ENCODE assay signal across 9 cellular contexts in genomic region chr6:151808331-151809241, GRCh38. TPM values are rescaled to one million over a fixed set of nuclear protein-coding genes. Genes with fewer than 3 reads are reported as not detected.
DNase-seq lines count a peak whose midpoint lies in the region; ATAC-seq lines count a peak whose summit lies in the region.
"Had no signal": no experiment of that assay in that cellular context is flagged by ENCODE, and none has a peak within 500 bp of the region (broad histone marks: within the 10 kb centered on the region; RNA-seq: fewer than 3 reads in every experiment).

No MANE protein-coding gene starts in this region.

- peaks cover 8% of the 10 kb centered on the region for H3K9me3 Mint-ChIP-seq in dendritic cell treated with granulocyte-macrophage colony-stimulating factor and Interleukin-4, amounts not matched to agents 40 ng/mL and 50 ng/mL, for 4 days
- no peaks in the 10 kb centered on the region for H3K9me3 Mint-ChIP-seq in activated T-helper 2 cell treated with anti-CD3 and anti-CD28 coated beads, Interferon-gamma antibody, Interleukin-2, Interleukin-4, amounts not matched to agents 10 μg/mL and 5 μg/mL and 100 μg/mL, durations not matched to agents 14 hours and 24 hours and 36 hours

- H3K4me1 ChIP-seq in muscle layer of duodenum (ENCODE audit: control insufficient read depth in 1 of 2, insufficient read depth in 2 of 2, low read length in 2 of 2), result peaks cover 0 to 25% of the 10 kb centered on the region in 2 donors

- H3K4me1 Mint-ChIP-seq in dendritic cell treated with granulocyte-macrophage colony-stimulating factor and Interleukin-4, amounts not matched to agents 40 ng/mL and 50 ng/mL, for 4 days (ENCODE audit: low read depth), result peaks cover 19% of the 10 kb centered on the region
- H3K4me1 Mint-ChIP-seq in activated T-helper 2 cell treated with anti-CD3 and anti-CD28 coated beads, Interferon-gamma antibody, Interleukin-2, Interleukin-4, amounts not matched to agents 10 μg/mL and 5 μg/mL and 100 μg/mL, durations not matched to agents 14 hours and 24 hours and 36 hours (ENCODE audit: low read depth), result peaks cover 6% of the 10 kb centered on the region

- no peaks in the 10 kb centered on the region for H3K36me3 ChIP-seq in muscle layer of duodenum (ENCODE audit: control insufficient read depth in 1 of 2, insufficient read depth in 2 of 2, low read length in 2 of 2)

- peaks cover 49% of the 10 kb centered on the region for H3K27me3 Mint-ChIP-seq in dendritic cell treated with granulocyte-macrophage colony-stimulating factor and Interleukin-4, amounts not matched to agents 40 ng/mL and 50 ng/mL, for 4 days
- H3K27me3 Mint-ChIP-seq in activated T-helper 2 cell treated with anti-CD3 and anti-CD28 coated beads, Interferon-gamma antibody, Interleukin-2, Interleukin-4, amounts not matched to agents 10 μg/mL and 5 μg/mL and 100 μg/mL, durations not matched to agents 14 hours and 24 hours and 36 hours (ENCODE audit: low read depth), result peaks cover 69% of the 10 kb centered on the region

- peak; percentile 33 for ATAC-seq in Right ventricle myocardium inferior

- H3K36me3 Mint-ChIP-seq in dendritic cell treated with granulocyte-macrophage colony-stimulating factor and Interleukin-4, amounts not matched to agents 40 ng/mL and 50 ng/mL, for 4 days (ENCODE audit: low read depth), result no peaks in the 10 kb centered on the region
- H3K36me3 Mint-ChIP-seq in activated T-helper 2 cell treated with anti-CD3 and anti-CD28 coated beads, Interferon-gamma antibody, Interleukin-2, Interleukin-4, amounts not matched to agents 10 μg/mL and 5 μg/mL and 100 μg/mL, durations not matched to agents 14 hours and 24 hours and 36 hours (ENCODE audit: low read depth), result no peaks in the 10 kb centered on the region

- H3K27ac Mint-ChIP-seq in dendritic cell treated with granulocyte-macrophage colony-stimulating factor and Interleukin-4, amounts not matched to agents 40 ng/mL and 50 ng/mL, for 4 days, result no peak overlapping the region
- H3K27ac Mint-ChIP-seq in activated T-helper 2 cell treated with anti-CD3 and anti-CD28 coated beads, Interferon-gamma antibody, Interleukin-2, Interleukin-4, amounts not matched to agents 10 μg/mL and 5 μg/mL and 100 μg/mL, durations not matched to agents 14 hours and 24 hours and 36 hours, result no peak overlapping the region

- H3K27me3 ChIP-seq in muscle layer of duodenum (ENCODE audit: low read depth, low read length), result peaks cover 8% of the 10 kb centered on the region

- intact Hi-C loops in Right ventricle myocardium inferior (cut with DNase I), result no loop called here
- intact Hi-C loops in cardiac septum (cut with DNase I), result no loop called here
- intact Hi-C loops in dendritic cell treated with granulocyte-macrophage colony-stimulating factor and Interleukin-4, amounts not matched to agents 40 ng/mL and 50 ng/mL, for 4 days (cut with micrococcal nuclease), result no loop called here
- intact Hi-C loops in activated T-helper 2 cell treated with anti-CD3 and anti-CD28 coated beads, Interferon-gamma antibody, Interleukin-2, Interleukin-4, amounts not matched to agents 10 μg/mL and 5 μg/mL and 100 μg/mL, durations not matched to agents 14 hours and 24 hours and 36 hours (cut with micrococcal nuclease), result no loop called here

- peak overlapping the region; percentile 47 to 62 for H3K4me3 ChIP-seq in muscle layer of duodenum (ENCODE audit: low read depth in 1 of 2, low read length in 2 of 2)

- H3K4me3 Mint-ChIP-seq in dendritic cell treated with granulocyte-macrophage colony-stimulating factor and Interleukin-4, amounts not matched to agents 40 ng/mL and 50 ng/mL, for 4 days, result peak overlapping the region; percentile 65
- H3K4me3 Mint-ChIP-seq in activated T-helper 2 cell treated with anti-CD3 and anti-CD28 coated beads, Interferon-gamma antibody, Interleukin-2, Interleukin-4, amounts not matched to agents 10 μg/mL and 5 μg/mL and 100 μg/mL, durations not matched to agents 14 hours and 24 hours and 36 hours (ENCODE audit: low read depth), result no peak overlapping the region

- no peaks in the 10 kb centered on the region for H3K9me3 ChIP-seq in muscle layer of duodenum (ENCODE audit: control insufficient read depth in 1 of 2, low read length in 2 of 2)

- H3K27ac ChIP-seq in muscle layer of duodenum (ENCODE audit: low read length), result no peak overlapping the region

- DNase-seq in Right ventricle myocardium inferior (ENCODE audit: missing footprints), result no peak
- DNase-seq in cardiac septum (ENCODE audit: low spot score), result no peak
- no peak for DNase-seq in activated T-helper 2 cell treated with anti-CD3 and anti-CD28 coated beads, Interferon-gamma antibody, Interleukin-2, Interleukin-4, amounts not matched to agents 10 μg/mL and 5 μg/mL and 100 μg/mL, durations not matched to agents 14 hours and 24 hours and 36 hours (ENCODE audit: low spot score)
- DNase-seq in stimulated activated CD4-positive, alpha-beta T cell treated with anti-CD3 and anti-CD28 coated beads, Interleukin-4, amount 100 ng/mL, for 1 hour, result no peak
- DNase-seq in OCI-M1 (lab: John Stamatoyannopoulos, UW), result no peak
- DNase-seq in activated CD8-positive, alpha-beta memory T cell treated with anti-CD3 and anti-CD28 coated beads for 24 hours, result no peak
- DNase-seq: stimulated activated CD4-positive, alpha-beta T cell treated with anti-CD3 and anti-CD28 coated beads, Interleukin-2, amount 100 ng/mL, for 48 hours had no signal

RNA-seq across cellular contexts. Expression of gene ESR1, which starts 1.1 kb away (rescaled TPM):
- 1.4 TPM for total RNA-seq in Right ventricle myocardium inferior
- 0.75 TPM for total RNA-seq in cardiac septum
- not detected in 2 replicates for total RNA-seq in activated T-helper 2 cell treated with anti-CD3 and anti-CD28 coated beads, Interferon-gamma antibody, Interleukin-2, Interleukin-4, amounts not matched to agents 10 μg/mL and 5 μg/mL and 100 μg/mL, durations not matched to agents 14 hours and 24 hours and 36 hours
